13 cellular contexts compared by ENCODE assay signal in genomic region chr11:12678991-12679390, GRCh38. TPM values are rescaled to one million over a fixed set of nuclear protein-coding genes. Genes with fewer than 3 reads are reported as not detected.
DNase-seq lines count a peak whose midpoint lies in the region; ATAC-seq, FAIRE-seq and TF ChIP-seq lines count a peak whose summit lies in the region.
"Had no signal": no experiment of that assay in that cellular context is flagged by ENCODE, and none has a peak within 500 bp of the region (broad histone marks: within the 10 kb centered on the region; RNA-seq: fewer than 3 reads in every experiment).

No MANE protein-coding gene starts in this region.

- no peak for TF ChIP-seq CTCF in fibroblast of villous mesenchyme (IDR thresholded peaks at IDR 0.05; ENCODE audit: insufficient read depth, low read depth, low read length)
- TF ChIP-seq CTCF in gastrocnemius medialis (IDR thresholded peaks at IDR 0.05 in 4 of 5, conservative IDR thresholded peaks at IDR 0.05 in 1 of 5), result no peak

- H3K4me1 ChIP-seq in SJSA1 (replicated peaks) (peaks cover 53% of the 10 kb centered on the region), gastrocnemius medialis (peaks cover 77 to 78% of the 10 kb centered on the region in 2 donors)

- intact Hi-C loops in gastrocnemius medialis (cut with DNase I; ENCODE audit: low total_unique reads), result loop anchor here (10.0 kb wide), 2 partner anchors 604 to 656 kb away; no protein-coding TSS in a partner anchor

- in situ Hi-C loops in gastrocnemius medialis (cut with MboI; ENCODE audit: low sequenced_read_pairs in 4 of 4), result loop anchor here (5.0 to 25.0 kb wide), 6 partner anchors 133 to 617 kb away; no protein-coding TSS in a partner anchor

- ATAC-seq in gastrocnemius medialis (no peak), GM21367 (IDR thresholded peaks at IDR 0.05; ENCODE audit: unreplicated experiment) (no peak)
- ATAC-seq in activated CD8-positive, alpha-beta memory T cell treated with anti-CD3 and anti-CD28 coated beads, Interleukin-2, amount 10 ng/mL, durations not matched to agents 7 days and 5 days, result no peak

- peaks cover 10% of the 10 kb centered on the region for H3K4me1 Mint-ChIP-seq in activated CD8-positive, alpha-beta memory T cell treated with anti-CD3 and anti-CD28 coated beads, Interleukin-2, amount 10 ng/mL, durations not matched to agents 7 days and 5 days

- CTCF ChIA-PET in activated CD8-positive, alpha-beta memory T cell treated with anti-CD3 and anti-CD28 coated beads, Interleukin-2, amount 10 ng/mL, durations not matched to agents 7 days and 5 days (lab: Charles Lee), result no interaction called here

- no peaks in the 10 kb centered on the region for H3K9me3 Mint-ChIP-seq in activated CD8-positive, alpha-beta memory T cell treated with anti-CD3 and anti-CD28 coated beads, Interleukin-2, amount 10 ng/mL, durations not matched to agents 7 days and 5 days (ENCODE audit: low read depth)
- H3K9me3 Mint-ChIP-seq: IgD-negative memory B cell had no signal

- H3K27me3 ChIP-seq in SJSA1 (replicated peaks) (no peaks in the 10 kb centered on the region), gastrocnemius medialis (no peaks in the 10 kb centered on the region)

- H3K27me3 Mint-ChIP-seq in activated CD8-positive, alpha-beta memory T cell treated with anti-CD3 and anti-CD28 coated beads, Interleukin-2, amount 10 ng/mL, durations not matched to agents 7 days and 5 days, result peaks cover 82% of the 10 kb centered on the region

- DNase-seq in GM12892 (ENCODE audit: insufficient read length), result no peak
- DNase-seq in SJSA1 (ENCODE audit: low read depth in 1 of 2, low spot score in 2 of 2), result no peak
- no peak for DNase-seq in fibroblast of villous mesenchyme (ENCODE audit: low read depth)
- DNase-seq in gastrocnemius medialis, result no peak
- DNase-seq in NCI-H1694 (lab: John Stamatoyannopoulos, UW), result no peak
- no peak for DNase-seq in activated CD8-positive, alpha-beta memory T cell treated with anti-CD3 and anti-CD28 coated beads, Interleukin-2, amount 10 ng/mL, durations not matched to agents 7 days and 5 days
- DNase-seq in kidney tubule cell (ENCODE audit: low spot score), result no peak
- DNase-seq: effector memory CD4-positive, alpha-beta T cell; NCI-H187; spleen had no signal

- H3K36me3 Mint-ChIP-seq in activated CD8-positive, alpha-beta memory T cell treated with anti-CD3 and anti-CD28 coated beads, Interleukin-2, amount 10 ng/mL, durations not matched to agents 7 days and 5 days, result no peaks in the 10 kb centered on the region
- H3K36me3 Mint-ChIP-seq: IgD-negative memory B cell had no signal

- FAIRE-seq in GM12892 (lab: Jason Lieb, UNC), result peak; percentile 63

- H3K9me3 ChIP-seq in SJSA1 (replicated peaks) (no peaks in the 10 kb centered on the region), gastrocnemius medialis (no peaks in the 10 kb centered on the region)
- H3K9me3 ChIP-seq: spleen had no signal

- TF ChIP-seq POLR2A in GM12892 (IDR thresholded peaks at IDR 0.05; ENCODE audit: low read depth, low read length), result no peak
- TF ChIP-seq POLR2A in gastrocnemius medialis (IDR thresholded peaks at IDR 0.05), result no peak

- no peak overlapping the region for H3K4me3 ChIP-seq in SJSA1
- peak overlapping the region; percentile 85 for H3K4me3 ChIP-seq in fibroblast of villous mesenchyme (ENCODE audit: low read depth, low read length)
- H3K4me3 ChIP-seq in gastrocnemius medialis, result no peak overlapping the region
- H3K4me3 ChIP-seq: spleen had no signal

- no peak overlapping the region for H3K27ac Mint-ChIP-seq in activated CD8-positive, alpha-beta memory T cell treated with anti-CD3 and anti-CD28 coated beads, Interleukin-2, amount 10 ng/mL, durations not matched to agents 7 days and 5 days
- H3K27ac Mint-ChIP-seq: IgD-negative memory B cell had no signal

- no peak overlapping the region for H3K4me3 Mint-ChIP-seq in activated CD8-positive, alpha-beta memory T cell treated with anti-CD3 and anti-CD28 coated beads, Interleukin-2, amount 10 ng/mL, durations not matched to agents 7 days and 5 days
- H3K4me3 Mint-ChIP-seq: IgD-negative memory B cell had no signal

- peaks cover 72% of the 10 kb centered on the region for H3K36me3 ChIP-seq in SJSA1
- no peaks in the 10 kb centered on the region for H3K36me3 ChIP-seq in gastrocnemius medialis
- H3K36me3 ChIP-seq: spleen had no signal

- H3K27ac ChIP-seq in SJSA1 (peak overlapping the region; percentile 75; the same call in 1 of the 2 replicates), gastrocnemius medialis (peak overlapping the region; percentile 83 to 96 (median 91))

RNA-seq across cellular contexts. Expression of gene TEAD1, which starts 4.8 kb away (rescaled TPM):
- polyA plus RNA-seq in GM12892 (2012; ENCODE audit: missing spikeins), result 7.1 TPM
- 77.0 and 123 TPM in 2 replicates for total RNA-seq in SJSA1 (2014; rRNA removed; shearing (Covaris generic))
- total RNA-seq in fibroblast of villous mesenchyme (209 and 244 TPM in 2 replicates), gastrocnemius medialis (100 to 1,000 TPM in 2 of 4 donors, 10 to 100 TPM in 2; 46.1 to 175 (median 126) TPM)
- under 1 TPM; 0.18 to 0.26 TPM for total RNA-seq in activated CD8-positive, alpha-beta memory T cell treated with anti-CD3 and anti-CD28 coated beads, Interleukin-2, amount 10 ng/mL, durations not matched to agents 7 days and 5 days
- total RNA-seq: mononuclear cell had no signal
- polyA plus RNA-seq: IgD-negative memory B cell had no signal

Comparison
In these comparisons a context has a peak if more than half of its experiments do, and no peak if none do; other contexts are left out.
1. RNA of gene TEAD1, which starts 4.8 kb away (total RNA-seq): 209 to 244 TPM in fibroblast of villous mesenchyme, 46.1 to 175 TPM in gastrocnemius medialis and 77.0 to 123 TPM in SJSA1; 0.18 to 0.26 TPM in activated CD8-positive, alpha-beta memory T cell treated with anti-CD3 and anti-CD28 coated beads, Interleukin-2, amount 10 ng/mL, durations not matched to agents 7 days and 5 days; every median in the first group is over 10 times any median in the second.